Comparison of ENCODE assay signal across 15 cellular contexts in the genomic region with DNA sequence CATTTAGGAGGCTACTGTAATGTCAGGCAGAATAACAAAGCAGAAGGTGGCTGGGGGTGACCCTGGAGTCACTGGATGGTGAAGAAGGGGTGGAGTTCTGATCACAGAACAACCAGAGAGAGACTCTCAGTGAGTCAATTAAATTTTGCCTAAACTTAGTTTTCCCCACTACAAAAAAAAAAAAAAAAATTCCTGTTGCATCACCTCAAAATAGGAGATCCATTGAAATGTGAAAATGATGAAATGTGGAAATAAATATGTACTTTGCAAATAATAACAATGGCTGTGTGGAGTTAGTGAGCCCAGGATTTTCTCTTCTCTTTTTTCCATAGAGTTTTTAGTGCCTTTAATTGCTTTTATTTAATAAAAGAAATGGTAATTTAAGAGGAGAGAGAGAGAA.
A peak's percentile ranks its signal among the peaks of the same experiment; 100 is the strongest.
DNase-seq lines count a peak whose midpoint lies in the region; TF ChIP-seq lines count a peak whose summit lies in the region.
"Had no signal": no experiment of that assay in that cellular context is flagged by ENCODE, and none has a peak within 500 bp of the region (broad histone marks: within the 10 kb centered on the region; RNA-seq: fewer than 3 reads in every experiment).

No MANE protein-coding gene starts in this region.

- H3K27me3 ChIP-seq in ascending aorta (no peaks in the 10 kb centered on the region), smooth muscle cell (ENCODE audit: low read depth) (no peaks in the 10 kb centered on the region), neuronal stem cell (ENCODE audit: control insufficient read depth in 3 of 3, insufficient read depth in 3 of 3, low read depth in 1 of 3, low read length in 3 of 3) (no peaks in the 10 kb centered on the region), SJCRH30 (no peaks in the 10 kb centered on the region)
- H3K27me3 ChIP-seq: BLaER1 had no signal

- no peak overlapping the region for H4K8ac ChIP-seq in neuronal stem cell (ENCODE audit: low read depth, low read length)

- H3K18ac ChIP-seq in neuronal stem cell (ENCODE audit: low read length), result no peak overlapping the region

- no peaks in the 10 kb centered on the region for H4K20me1 ChIP-seq in smooth muscle cell (ENCODE audit: low read depth)
- H4K20me1 ChIP-seq: BLaER1 had no signal

- H2BK5ac ChIP-seq in neuronal stem cell (ENCODE audit: low read length), result no peak overlapping the region

- H3K27ac ChIP-seq in ascending aorta, result peak overlapping the region; percentile 6 to 8
- H3K27ac ChIP-seq in smooth muscle cell (ENCODE audit: low read depth), result peak overlapping the region; percentile 86
- H3K27ac ChIP-seq in neuronal stem cell (replicated peaks; ENCODE audit: low read length), result no peak overlapping the region
- H3K27ac ChIP-seq in SJCRH30, result no peak overlapping the region
- H3K27ac ChIP-seq: BLaER1 had no signal

- H3K23ac ChIP-seq in neuronal stem cell (ENCODE audit: low read depth, low read length, poor library complexity), result no peak overlapping the region

- H3K4me3 ChIP-seq in ascending aorta (no peak overlapping the region), fibroblast of villous mesenchyme (ENCODE audit: low read depth, low read length) (no peak overlapping the region), smooth muscle cell (no peak overlapping the region), neuronal stem cell (ENCODE audit: low read length in 2 of 2) (no peak overlapping the region), SJCRH30 (no peak overlapping the region)
- H3K4me3 ChIP-seq: BLaER1 had no signal

- no peak overlapping the region for H3K14ac ChIP-seq in neuronal stem cell (ENCODE audit: low read length)

- H3K9me3 ChIP-seq in ascending aorta, result no peaks in the 10 kb centered on the region
- no peaks in the 10 kb centered on the region for H3K9me3 ChIP-seq in smooth muscle cell (replicated peaks; ENCODE audit: low read depth)
- H3K9me3 ChIP-seq in neuronal stem cell (replicated peaks in 1 of 2; ENCODE audit: control insufficient read depth in 2 of 2, insufficient read depth in 1 of 2, low read depth in 1 of 2, low read length in 2 of 2), result no peaks in the 10 kb centered on the region
- H3K9me3 ChIP-seq in SJCRH30 (replicated peaks), result no peaks in the 10 kb centered on the region
- H3K9me3 ChIP-seq: BLaER1 had no signal

- no peaks in the 10 kb centered on the region for H3K36me3 ChIP-seq in ascending aorta
- no peaks in the 10 kb centered on the region for H3K36me3 ChIP-seq in smooth muscle cell (ENCODE audit: low read depth)
- peaks cover 0 to 7% of the 10 kb centered on the region in 2 donors for H3K36me3 ChIP-seq in neuronal stem cell (replicated peaks in 1 of 2; ENCODE audit: control insufficient read depth in 2 of 2, insufficient read depth in 2 of 2, low read length in 2 of 2)
- peaks cover 4% of the 10 kb centered on the region for H3K36me3 ChIP-seq in SJCRH30
- H3K36me3 ChIP-seq: BLaER1 had no signal

- no peak overlapping the region for H2BK15ac ChIP-seq in neuronal stem cell (ENCODE audit: low read length)

- H2AK5ac ChIP-seq in neuronal stem cell (ENCODE audit: low read depth, low read length), result no peak overlapping the region

- peaks cover 23% of the 10 kb centered on the region for H3F3A ChIP-seq in smooth muscle cell (ENCODE audit: low read depth)

- no peak overlapping the region for H2BK120ac ChIP-seq in neuronal stem cell (ENCODE audit: low read depth, low read length)

- H3K4me1 ChIP-seq in ascending aorta (peaks cover 5 to 43% of the 10 kb centered on the region in 2 donors), smooth muscle cell (ENCODE audit: low read depth) (peaks cover 28% of the 10 kb centered on the region), neuronal stem cell (ENCODE audit: control insufficient read depth in 2 of 2, insufficient read depth in 1 of 2, low read depth in 1 of 2, low read length in 2 of 2) (peaks cover 0 to 2% of the 10 kb centered on the region in 2 donors), SJCRH30 (peaks cover 56% of the 10 kb centered on the region)

- H3K9ac ChIP-seq in smooth muscle cell (ENCODE audit: low read depth) (peak overlapping the region; percentile 31), neuronal stem cell (ENCODE audit: low read depth, low read length, poor library complexity) (no peak overlapping the region)
- H3K9ac ChIP-seq: BLaER1 had no signal

- intact Hi-C loops in ascending aorta (cut with DNase I), result no loop called here

- TF ChIP-seq CTCF in ascending aorta (IDR thresholded peaks at IDR 0.05) (no peak), fibroblast of villous mesenchyme (IDR thresholded peaks at IDR 0.05; ENCODE audit: insufficient read depth, low read depth, low read length) (no peak), smooth muscle cell (IDR thresholded peaks at IDR 0.05; ENCODE audit: borderline replicate concordance, insufficient read depth, poor library complexity, severe bottlenecking) (no peak)

- H4K91ac ChIP-seq in neuronal stem cell (ENCODE audit: low read depth, low read length, poor library complexity), result no peak overlapping the region

- H3K4me2 ChIP-seq in smooth muscle cell, result peak overlapping the region; percentile 51
- H3K4me2 ChIP-seq in neuronal stem cell (ENCODE audit: insufficient read depth, low read length, poor library complexity, severe bottlenecking), result no peak overlapping the region
- H3K4me2 ChIP-seq: BLaER1 had no signal

- no peak overlapping the region for H3K4ac ChIP-seq in neuronal stem cell (ENCODE audit: low read length)

- peak; percentile 23 for DNase-seq in AG20443 (ENCODE audit: low spot score)
- DNase-seq in ascending aorta (ENCODE audit: low spot score in 2 of 2), result no peak
- DNase-seq in fibroblast of villous mesenchyme (ENCODE audit: low read depth), result peak; percentile 36
- DNase-seq in smooth muscle cell (lab: John Stamatoyannopoulos, UW; ENCODE audit: unreplicated experiment), result no peak
- DNase-seq in AML-193 (lab: John Stamatoyannopoulos, UW), result no peak
- no peak for DNase-seq in neuronal stem cell (ENCODE audit: low spot score)
- DNase-seq in NCI-H748 (lab: John Stamatoyannopoulos, UW; ENCODE audit: unreplicated experiment), result no peak
- no peak for DNase-seq in SJCRH30
- DNase-seq: ACHN; CD8-positive, alpha-beta memory T cell; H9; Karpas-422; NCI-H1930; SIG-M5 had no signal

- no peak overlapping the region for H2BK12ac ChIP-seq in neuronal stem cell (ENCODE audit: low read length)

- H3K79me2 ChIP-seq in smooth muscle cell (ENCODE audit: low read depth), result no peaks in the 10 kb centered on the region

- H3K79me1 ChIP-seq in neuronal stem cell (ENCODE audit: low read depth, low read length), result no peaks in the 10 kb centered on the region

- H2AFZ ChIP-seq in smooth muscle cell (ENCODE audit: low read depth) (no peak overlapping the region), neuronal stem cell (ENCODE audit: low read length) (no peak overlapping the region)

Comparison
In these comparisons a context has a peak if more than half of its experiments do, and no peak if none do; other contexts are left out.
1. DNase-seq: peak in AG20443 (single experiment) and fibroblast of villous mesenchyme (single experiment); none in ascending aorta (0 of 2), smooth muscle cell (single experiment), AML-193 (0 of 2), neuronal stem cell (single experiment), NCI-H748 (single experiment) and SJCRH30 (0 of 2).
2. H3K27ac ChIP-seq: peak in ascending aorta (2 of 2) and smooth muscle cell (single experiment); none in neuronal stem cell (single experiment) and SJCRH30 (single experiment).